In genomic region chr6:46138281-46138680, GRCh38 we compare ENCODE assay signal across 11 cellular contexts. TPM values are rescaled to one million over a fixed set of nuclear protein-coding genes. Genes with fewer than 3 reads are reported as not detected.
DNase-seq lines count a peak whose midpoint lies in the region; ATAC-seq, FAIRE-seq and TF ChIP-seq lines count a peak whose summit lies in the region.
"Had no signal": no experiment of that assay in that cellular context is flagged by ENCODE, and none has a peak within 500 bp of the region (broad histone marks: within the 10 kb centered on the region; RNA-seq: fewer than 3 reads in every experiment).

No MANE protein-coding gene starts in this region.

- H3K4me1 ChIP-seq in HAP-1: no peaks in the 10 kb centered on the region

- H3K36me3 ChIP-seq in HAP-1 (replicated peaks): no peaks in the 10 kb centered on the region

- H3K4me3 ChIP-seq in HAP-1: no peak overlapping the region

- ATAC-seq in GM21367 (IDR thresholded peaks at IDR 0.05; ENCODE audit: unreplicated experiment) (peak; percentile 61), HG03095 (IDR thresholded peaks at IDR 0.05; ENCODE audit: unreplicated experiment) (peak; percentile 78), sciatic nerve (no peak)
- no peak for ATAC-seq in stimulated activated naive CD8-positive, alpha-beta T cell treated with anti-CD3 and anti-CD28 coated beads, Interleukin-15, Interleukin-2, amounts not matched to agents 100 U/mL and 50 U/mL, for 24 hours
- ATAC-seq: SK-N-SH treated with all-trans-retinoic acid at 6 μM for 48 hours had no signal

- no peaks in the 10 kb centered on the region for H3K9me3 ChIP-seq in HAP-1

- in situ Hi-C loops in HAP-1 (cut with MboI; ENCODE audit: low sequenced_read_pairs): no loop called here

- FAIRE-seq in GM12891 (lab: Jason Lieb, UNC): peak; percentile 84

- intact Hi-C loops in sciatic nerve (cut with DNase I): no loop called here

- DNase-seq in GM12891 (ENCODE audit: insufficient read length, low spot score): no peak
- DNase-seq in NCI-H69 (lab: John Stamatoyannopoulos, UW): peak; percentile 69
- DNase-seq in stimulated activated CD8-positive, alpha-beta memory T cell treated with anti-CD3 and anti-CD28 coated beads, Interleukin-4, amount 100 ng/mL, for 48 hours: no peak
- DNase-seq in sciatic nerve (ENCODE audit: low spot score): no peak
- no peak for DNase-seq in HAP-1 (ENCODE audit: low spot score in 2 of 2)
- no peak for DNase-seq in stimulated activated naive CD8-positive, alpha-beta T cell treated with anti-CD3 and anti-CD28 coated beads, Interleukin-15, Interleukin-2, amounts not matched to agents 100 U/mL and 50 U/mL, for 24 hours
- DNase-seq: CD4-positive, CD25-positive, alpha-beta regulatory T cell; hypothalamus had no signal

- no peaks in the 10 kb centered on the region for H3K27me3 ChIP-seq in HAP-1 (ENCODE audit: low read depth)

- TF ChIP-seq POLR2A in GM12891 (IDR thresholded peaks at IDR 0.05; ENCODE audit: low read depth, low read length): no peak

TF ChIP-seq in GM12891, 5 proteins besides CTCF, POLR2A, EP300 and RAD21:
- TF ChIP-seq SPI1 (IDR thresholded peaks at IDR 0.05; ENCODE audit: low read depth, low read length) (peak; percentile 50), PAX5 (IDR thresholded peaks at IDR 0.05; ENCODE audit: insufficient read depth, low read length, severe bottlenecking) (no peak)

RNA-seq across cellular contexts. Expression of gene ENPP4, which starts 8.5 kb away (rescaled TPM):
- polyA plus RNA-seq in GM12891 (2012; ENCODE audit: low read depth, missing spikeins): 2.9 TPM
- 22.0 TPM for total RNA-seq in sciatic nerve

RNA-seq across cellular contexts. Expression of gene ENPP5, which starts 32.5 kb away (rescaled TPM):
- polyA plus RNA-seq in GM12891 (2012; ENCODE audit: low read depth, missing spikeins): 0.41 TPM
- total RNA-seq in sciatic nerve: 1.9 TPM
- total RNA-seq: CD4-positive, CD25-positive, alpha-beta regulatory T cell had no signal

Comparison
In these comparisons a context has a peak if more than half of its experiments do, and no peak if none do; other contexts are left out.
1. ATAC-seq: peak in GM21367 (single experiment) and HG03095 (single experiment); none in sciatic nerve (single experiment) and stimulated activated naive CD8-positive, alpha-beta T cell treated with anti-CD3 and anti-CD28 coated beads, Interleukin-15, Interleukin-2, amounts not matched to agents 100 U/mL and 50 U/mL, for 24 hours (single experiment).